In the genomic region with DNA sequence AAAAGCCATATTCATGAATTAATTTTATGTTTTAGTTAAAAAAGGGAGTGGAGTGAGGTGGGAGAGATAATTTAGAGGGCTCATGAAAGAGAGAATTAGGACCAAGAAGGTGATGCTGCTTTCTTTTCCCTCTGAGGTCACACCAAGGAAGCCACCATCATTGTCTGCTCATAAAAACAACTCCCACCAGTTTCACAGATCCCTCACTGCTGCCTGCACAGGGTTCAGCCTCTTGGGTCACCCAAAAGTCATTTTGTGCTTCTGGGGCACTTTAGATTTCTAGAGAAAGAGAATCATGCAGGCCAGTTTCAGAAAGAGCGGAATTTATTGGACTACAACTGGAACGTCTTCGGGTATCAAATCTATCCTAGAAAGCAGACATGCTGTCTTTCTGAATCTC, we compare ENCODE assay signal across 15 cellular contexts.
DNase-seq lines count a peak whose midpoint lies in the region; ATAC-seq lines count a peak whose summit lies in the region.
"Had no signal": no experiment of that assay in that cellular context is flagged by ENCODE, and none has a peak within 500 bp of the region (broad histone marks: within the 10 kb centered on the region; RNA-seq: fewer than 3 reads in every experiment).

No MANE protein-coding gene starts in this region.

- peak; percentile 53 for ATAC-seq in activated CD4-positive, alpha-beta T cell treated with anti-CD3 and anti-CD28 coated beads for 36 hours
- peak; percentile 75 for ATAC-seq in activated naive CD8-positive, alpha-beta T cell treated with anti-CD3 and anti-CD28 coated beads, Interleukin-2, amount 50 U/mL, for 24 hours
- peak; percentile 65 to 69 for ATAC-seq in activated T-cell treated with anti-CD3 and anti-CD28 coated beads, Interleukin-2, amount 50 U/mL, for 4 hours
- ATAC-seq in HG03196 (IDR thresholded peaks at IDR 0.05; ENCODE audit: unreplicated experiment) = no peak
- ATAC-seq: Panc1 had no signal

- intact Hi-C loops in activated CD4-positive, alpha-beta T cell treated with anti-CD3 and anti-CD28 coated beads for 36 hours (cut with DNase I, micrococcal nuclease) = loop anchor here in 1 of 2 experiments (5.0 kb wide), 1 partner anchor 241 kb away; a partner anchor contains a TSS

- H3K36me3 Mint-ChIP-seq in activated CD4-positive, alpha-beta T cell treated with anti-CD3 and anti-CD28 coated beads for 36 hours (ENCODE audit: low read depth) = no peaks in the 10 kb centered on the region
- no peaks in the 10 kb centered on the region for H3K36me3 Mint-ChIP-seq in activated naive CD8-positive, alpha-beta T cell treated with anti-CD3 and anti-CD28 coated beads, Interleukin-2, amount 50 U/mL, for 24 hours (ENCODE audit: low read depth)
- H3K36me3 Mint-ChIP-seq in activated naive CD8-positive, alpha-beta T cell treated with anti-CD3 and anti-CD28 coated beads for 36 hours = no peaks in the 10 kb centered on the region
- no peaks in the 10 kb centered on the region for H3K36me3 Mint-ChIP-seq in activated T-cell treated with anti-CD3 and anti-CD28 coated beads, Interleukin-2, amount 50 U/mL, for 4 hours (ENCODE audit: insufficient read depth)
- no peaks in the 10 kb centered on the region for H3K36me3 Mint-ChIP-seq in immature natural killer cell
- H3K36me3 Mint-ChIP-seq: CD14-positive monocyte had no signal

- no peak overlapping the region for H3K4me3 Mint-ChIP-seq in activated CD4-positive, alpha-beta T cell treated with anti-CD3 and anti-CD28 coated beads for 36 hours
- H3K4me3 Mint-ChIP-seq in activated naive CD8-positive, alpha-beta T cell treated with anti-CD3 and anti-CD28 coated beads, Interleukin-2, amount 50 U/mL, for 24 hours = no peak overlapping the region
- no peak overlapping the region for H3K4me3 Mint-ChIP-seq in activated naive CD8-positive, alpha-beta T cell treated with anti-CD3 and anti-CD28 coated beads for 36 hours
- H3K4me3 Mint-ChIP-seq in activated T-cell treated with anti-CD3 and anti-CD28 coated beads, Interleukin-2, amount 50 U/mL, for 4 hours = no peak overlapping the region
- no peak overlapping the region for H3K4me3 Mint-ChIP-seq in immature natural killer cell
- H3K4me3 Mint-ChIP-seq: CD14-positive monocyte, H9 had no signal

- peaks cover 1% of the 10 kb centered on the region for H3K9me3 Mint-ChIP-seq in activated CD4-positive, alpha-beta T cell treated with anti-CD3 and anti-CD28 coated beads for 36 hours (ENCODE audit: low read depth)
- H3K9me3 Mint-ChIP-seq in activated naive CD8-positive, alpha-beta T cell treated with anti-CD3 and anti-CD28 coated beads, Interleukin-2, amount 50 U/mL, for 24 hours = no peaks in the 10 kb centered on the region
- peaks cover 4% of the 10 kb centered on the region for H3K9me3 Mint-ChIP-seq in activated naive CD8-positive, alpha-beta T cell treated with anti-CD3 and anti-CD28 coated beads for 36 hours
- H3K9me3 Mint-ChIP-seq in activated T-cell treated with anti-CD3 and anti-CD28 coated beads, Interleukin-2, amount 50 U/mL, for 4 hours = no peaks in the 10 kb centered on the region
- peaks cover 0 to 2% (median 0%) of the 10 kb centered on the region in 6 donors for H3K9me3 Mint-ChIP-seq in immature natural killer cell
- H3K9me3 Mint-ChIP-seq: H9 had no signal

- no peaks in the 10 kb centered on the region for H3K27me3 Mint-ChIP-seq in activated CD4-positive, alpha-beta T cell treated with anti-CD3 and anti-CD28 coated beads for 36 hours
- no peaks in the 10 kb centered on the region for H3K27me3 Mint-ChIP-seq in activated naive CD8-positive, alpha-beta T cell treated with anti-CD3 and anti-CD28 coated beads, Interleukin-2, amount 50 U/mL, for 24 hours
- no peaks in the 10 kb centered on the region for H3K27me3 Mint-ChIP-seq in activated naive CD8-positive, alpha-beta T cell treated with anti-CD3 and anti-CD28 coated beads for 36 hours
- H3K27me3 Mint-ChIP-seq in activated T-cell treated with anti-CD3 and anti-CD28 coated beads, Interleukin-2, amount 50 U/mL, for 4 hours (ENCODE audit: low read depth) = no peaks in the 10 kb centered on the region
- peaks cover 0 to 6% (median 2%) of the 10 kb centered on the region in 3 donors for H3K27me3 Mint-ChIP-seq in immature natural killer cell (ENCODE audit: low read depth in 3 of 3)

- no peak overlapping the region for H3K27ac Mint-ChIP-seq in activated CD4-positive, alpha-beta T cell treated with anti-CD3 and anti-CD28 coated beads for 36 hours
- no peak overlapping the region for H3K27ac Mint-ChIP-seq in activated naive CD8-positive, alpha-beta T cell treated with anti-CD3 and anti-CD28 coated beads, Interleukin-2, amount 50 U/mL, for 24 hours
- H3K27ac Mint-ChIP-seq in activated naive CD8-positive, alpha-beta T cell treated with anti-CD3 and anti-CD28 coated beads for 36 hours = no peak overlapping the region
- no peak overlapping the region for H3K27ac Mint-ChIP-seq in immature natural killer cell
- H3K27ac Mint-ChIP-seq: CD14-positive monocyte, H9 had no signal

- peaks cover 11% of the 10 kb centered on the region for H3K4me1 Mint-ChIP-seq in activated CD4-positive, alpha-beta T cell treated with anti-CD3 and anti-CD28 coated beads for 36 hours
- H3K4me1 Mint-ChIP-seq in activated naive CD8-positive, alpha-beta T cell treated with anti-CD3 and anti-CD28 coated beads, Interleukin-2, amount 50 U/mL, for 24 hours = peaks cover 31% of the 10 kb centered on the region
- peaks cover 19% of the 10 kb centered on the region for H3K4me1 Mint-ChIP-seq in activated naive CD8-positive, alpha-beta T cell treated with anti-CD3 and anti-CD28 coated beads for 36 hours
- H3K4me1 Mint-ChIP-seq in activated T-cell treated with anti-CD3 and anti-CD28 coated beads, Interleukin-2, amount 50 U/mL, for 4 hours (ENCODE audit: low read depth) = peaks cover 12% of the 10 kb centered on the region
- H3K4me1 Mint-ChIP-seq in immature natural killer cell = no peaks in the 10 kb centered on the region
- H3K4me1 Mint-ChIP-seq: CD14-positive monocyte, H9 had no signal

- CTCF ChIA-PET in activated CD4-positive, alpha-beta T cell treated with anti-CD3 and anti-CD28 coated beads for 36 hours (lab: Charles Lee) = no interaction called here

- DNase-seq in activated CD4-positive, alpha-beta T cell treated with anti-CD3 and anti-CD28 coated beads for 36 hours = peak; percentile 7
- DNase-seq in activated CD4-positive, alpha-beta T cell treated with anti-CD3 and anti-CD28 coated beads for 4 hours = no peak
- DNase-seq in activated naive CD8-positive, alpha-beta T cell treated with anti-CD3 and anti-CD28 coated beads, Interleukin-2, amount 50 U/mL, for 24 hours = peak; percentile 5
- DNase-seq in activated naive CD8-positive, alpha-beta T cell treated with anti-CD3 and anti-CD28 coated beads for 36 hours = no peak
- no peak for DNase-seq in activated T-cell treated with anti-CD3 and anti-CD28 coated beads, Interleukin-2, amount 50 U/mL, for 4 hours
- DNase-seq in stimulated activated CD8-positive, alpha-beta memory T cell treated with anti-CD3 and anti-CD28 coated beads, Interleukin-12 subunit alpha, Interleukin-12 subunit beta, amount 100 ng/mL, for 24 hours (ENCODE audit: extremely low read depth) = peak; percentile 3
- no peak for DNase-seq in immature natural killer cell
- DNase-seq: 8988T, DMS79 treated with DMSO at 0.1 percent for 48 hours, H9, KG1, NCI-H1694 treated with DMSO at 0.1 percent for 48 hours had no signal

- POLR2A ChIA-PET in activated CD4-positive, alpha-beta T cell treated with anti-CD3 and anti-CD28 coated beads for 36 hours (lab: Charles Lee) = no interaction called here

Comparison
In these comparisons a context has a peak if more than half of its experiments do, and no peak if none do; other contexts are left out.
1. DNase-seq: peak in activated CD4-positive, alpha-beta T cell treated with anti-CD3 and anti-CD28 coated beads for 36 hours (single experiment), activated naive CD8-positive, alpha-beta T cell treated with anti-CD3 and anti-CD28 coated beads, Interleukin-2, amount 50 U/mL, for 24 hours (single experiment) and stimulated activated CD8-positive, alpha-beta memory T cell treated with anti-CD3 and anti-CD28 coated beads, Interleukin-12 subunit alpha, Interleukin-12 subunit beta, amount 100 ng/mL, for 24 hours (single experiment); none in activated CD4-positive, alpha-beta T cell treated with anti-CD3 and anti-CD28 coated beads for 4 hours (0 of 2), activated naive CD8-positive, alpha-beta T cell treated with anti-CD3 and anti-CD28 coated beads for 36 hours (single experiment), activated T-cell treated with anti-CD3 and anti-CD28 coated beads, Interleukin-2, amount 50 U/mL, for 4 hours (single experiment) and immature natural killer cell (0 of 3).